In the genomic region with DNA sequence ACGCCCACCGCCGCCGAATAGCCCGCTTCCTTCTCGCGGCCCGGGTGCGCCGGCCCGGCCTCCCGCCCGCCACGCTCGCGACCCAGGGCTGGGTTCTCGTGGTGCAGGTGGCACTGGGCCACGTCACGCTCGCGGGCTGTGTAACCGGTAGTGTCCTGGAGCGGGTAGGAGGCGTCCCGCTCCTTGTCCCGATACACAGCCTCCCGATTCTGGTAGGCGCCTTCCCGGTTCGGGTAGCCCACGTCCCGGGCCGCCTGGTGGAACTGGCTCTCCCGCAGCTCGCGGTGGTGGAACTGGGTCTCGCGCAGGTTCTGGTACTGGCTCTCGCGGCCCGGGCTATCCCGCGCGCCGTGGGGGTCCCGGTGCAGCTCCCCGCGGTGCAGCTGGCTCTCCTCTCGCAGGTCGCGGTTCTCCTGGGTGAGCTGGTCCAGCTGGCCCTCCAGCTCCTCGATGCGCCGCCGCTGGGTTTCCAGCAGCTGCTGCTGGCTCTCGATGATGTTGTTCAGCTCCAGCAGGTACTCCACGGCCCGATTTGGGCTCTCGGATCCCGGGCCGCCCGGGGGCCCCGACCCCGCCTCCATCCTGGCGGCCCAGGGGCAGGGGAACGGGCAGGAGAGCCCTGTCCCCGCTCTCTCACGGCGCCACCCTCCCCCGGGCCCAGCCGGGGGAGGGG, we compare ENCODE assay signal across 8 cellular contexts. TPM values are rescaled to one million over a fixed set of nuclear protein-coding genes. Genes with fewer than 3 reads are reported as not detected.
DNase-seq lines count a peak whose midpoint lies in the region; ATAC-seq, FAIRE-seq and TF ChIP-seq lines count a peak whose summit lies in the region.

No MANE protein-coding gene starts in this region.

- peaks cover 15 to 19% of the 10 kb centered on the region in 2 experiments for H3K27me3 ChIP-seq in GM12878 (replicated peaks in 1 of 2; ENCODE audit: control insufficient read depth in 2 of 2, insufficient read depth in 2 of 2, low read length in 1 of 2)
- no peaks in the 10 kb centered on the region for H3K27me3 ChIP-seq in tibial artery

- no peak for FAIRE-seq in GM12878 (lab: Jason Lieb, UNC)

- H3K9ac ChIP-seq in GM12878 (ENCODE audit: control insufficient read depth, insufficient read depth, low read length) = no peak overlapping the region

- TF ChIP-seq EP300 in GM12878 (IDR thresholded peaks at IDR 0.05; ENCODE audit: borderline replicate concordance in 1 of 2, control insufficient read depth in 1 of 2, low read depth in 2 of 2, low read length in 2 of 2) = no peak

- intact Hi-C loops in GM12878 (cut with micrococcal nuclease; ENCODE audit: unreplicated experiment) = no loop called here
- intact Hi-C loops in tibial artery (cut with DNase I; ENCODE audit: low total_unique reads) = no loop called here

- TF ChIP-seq RAD21 in GM12878 (IDR thresholded peaks at IDR 0.05; ENCODE audit: insufficient read depth, low read depth, low read length) = no peak

- no peak for ATAC-seq in GM12878
- peak; percentile 51 for ATAC-seq in left lobe of liver

- H3K4me2 ChIP-seq in GM12878 (ENCODE audit: control insufficient read depth, insufficient read depth) = peak overlapping the region; percentile 22; the same call in 1 of the 2 replicates

- H3K36me3 ChIP-seq in GM12878 (ENCODE audit: control insufficient read depth in 2 of 2, insufficient read depth in 2 of 2, low read length in 1 of 2) (no peaks in the 10 kb centered on the region), tibial artery (no peaks in the 10 kb centered on the region)

- BruUV-seq in GM12878 (replicated peaks; lab: Mats Ljungman, UMichigan) = no TSS peak

- WGBS in GM12878 (ENCODE audit: insufficient coverage, insufficient replicate concordance, low lambda C conversion rate, missing lambda C conversion rate) = 9% methylated on average over 40 of the region's 71 CpGs

- no peak for TF ChIP-seq POLR2A in GM12878 (IDR thresholded peaks at IDR 0.05; ENCODE audit: low read depth, low read length)

- H3K4me3 ChIP-seq in GM12878 (no peak overlapping the region), tibial artery (peak overlapping the region; percentile 55 to 71)

- H3K27ac ChIP-seq in GM12878 (ENCODE audit: control insufficient read depth, insufficient read depth) (no peak overlapping the region), tibial artery (no peak overlapping the region)

- no peaks in the 10 kb centered on the region; the same call in 2 of the 3 replicates for H3K9me3 ChIP-seq in GM12878 (replicated peaks; ENCODE audit: control insufficient read depth, insufficient read depth, low read length)
- no peaks in the 10 kb centered on the region for H3K9me3 ChIP-seq in tibial artery

- TF ChIP-seq CTCF in GM12878 (IDR thresholded peaks at IDR 0.05 in 2 of 3, conservative IDR thresholded peaks at IDR 0.05 in 1 of 3; ENCODE audit: control insufficient read depth in 2 of 3, extremely low read depth in 1 of 3, insufficient read depth in 1 of 3, low read depth in 3 of 3, low read length in 3 of 3) (no peak), tibial artery (IDR thresholded peaks at IDR 0.05) (no peak)

- POLR2A ChIA-PET in GM12878 (lab: Charles Lee) (no interaction called here), HEK293T (lab: Yijun Ruan, JAX) (interaction anchor here (1.0 kb wide), 2 partner anchors 95 to 121 kb away, joined by 3 read pairs; no protein-coding TSS in a partner anchor)

- in situ Hi-C loops in GM12878 (cut with MboI) = no loop called here

- DNase-seq in activated effector memory CD4-positive, alpha-beta T cell treated with anti-CD3 and anti-CD28 coated beads, Interleukin-2, amount 50 U/mL, for 16 hours = peak; percentile 64
- DNase-seq in activated effector memory CD4-positive, alpha-beta T cell treated with Interleukin-2 at 50 U/mL for 16 hours = no peak
- DNase-seq in GM12878 (ENCODE audit: low read depth, low spot score) = no peak
- no peak for DNase-seq in left lobe of liver (ENCODE audit: low spot score)
- DNase-seq in tibial artery = no peak
- no peak for DNase-seq in cerebellar cortex (ENCODE audit: low spot score)
- no peak for DNase-seq in HEK293T (ENCODE audit: extremely low spot score)
- no peak for DNase-seq in HuH-7.5 (ENCODE audit: low spot score)

- RAD21 ChIA-PET in GM12878 (lab: Charles Lee; ENCODE audit: unreplicated experiment) = interaction anchor here (0.9 to 1.0 kb wide), 2 partner anchors 115 to 160 kb away, joined by 3 read pairs; no protein-coding TSS in a partner anchor

- no peaks in the 10 kb centered on the region for H4K20me1 ChIP-seq in GM12878 (ENCODE audit: control insufficient read depth, insufficient read depth)

- H2AFZ ChIP-seq in GM12878 (ENCODE audit: control insufficient read depth, low read depth, low read length) = no peak overlapping the region

- H3K79me2 ChIP-seq in GM12878 (ENCODE audit: control insufficient read depth, insufficient read depth, low read length) = no peaks in the 10 kb centered on the region

- CTCF ChIA-PET in GM12878 (lab: Yijun Ruan, JAX) = no interaction called here
- CTCF ChIA-PET in HEK293T (lab: Yijun Ruan, JAX) = interaction anchor here (2.6 to 4.6 kb wide), 3 partner anchors 9 to 161 kb away, joined by 9 to 24 read pairs (median 16); no protein-coding TSS in a partner anchor

- SMC1A ChIA-PET in GM12878 (lab: Charles Lee; ENCODE audit: uncharacterized antibody, unreplicated experiment) = interaction anchor here (1.5 kb wide), 1 partner anchor 35 kb away, joined by 3 read pairs; no protein-coding TSS in a partner anchor

- H3K4me1 ChIP-seq in GM12878 (ENCODE audit: control insufficient read depth, insufficient read depth, low read length) (no peaks in the 10 kb centered on the region), tibial artery (peaks cover 0 to 30% (median 12%) of the 10 kb centered on the region in 4 donors)

TF ChIP-seq in GM12878, 131 proteins besides CTCF, POLR2A, EP300 and RAD21:
- TF ChIP-seq TCF7 (IDR thresholded peaks at IDR 0.05; ENCODE audit: borderline replicate concordance) = no peak
- TF ChIP-seq ASH2L (IDR thresholded peaks at IDR 0.05; ENCODE audit: borderline replicate concordance, low read depth) = no peak
- no peak for TF ChIP-seq POLR2AphosphoS5 (IDR thresholded peaks at IDR 0.05; ENCODE audit: low read length)
- peak; percentile 30 for TF ChIP-seq SUZ12 (IDR thresholded peaks at IDR 0.05; ENCODE audit: unreplicated experiment)
- TF ChIP-seq SP1 (IDR thresholded peaks at IDR 0.05; ENCODE audit: low read depth, low read length) = no peak
TF ChIP-seq in GM12878: peak in this region for 1.

TF ChIP-seq in HEK293T, 16 proteins besides CTCF, POLR2A, EP300 and RAD21:
- TF ChIP-seq PKNOX1 (IDR thresholded peaks at IDR 0.05) (no peak), FOXK2 (IDR thresholded peaks at IDR 0.05) (no peak), BHLHE40 (IDR thresholded peaks at IDR 0.05; ENCODE audit: borderline replicate concordance) (no peak), NFRKB (IDR thresholded peaks at IDR 0.05) (no peak), TARDBP (IDR thresholded peaks at IDR 0.05) (no peak), ZNF384 (IDR thresholded peaks at IDR 0.05) (no peak), SUZ12 (IDR thresholded peaks at IDR 0.05) (no peak), FOXA1 (IDR thresholded peaks at IDR 0.05) (no peak), ELF4 (IDR thresholded peaks at IDR 0.05) (no peak), ARNT (IDR thresholded peaks at IDR 0.05) (no peak), HDGF (IDR thresholded peaks at IDR 0.05; ENCODE audit: borderline replicate concordance) (no peak), LEF1 (IDR thresholded peaks at IDR 0.05; ENCODE audit: borderline replicate concordance) (no peak), CTBP1 (IDR thresholded peaks at IDR 0.05; ENCODE audit: borderline replicate concordance) (no peak), FOXM1 (IDR thresholded peaks at IDR 0.05; ENCODE audit: borderline replicate concordance) (no peak), SP1 (IDR thresholded peaks at IDR 0.05) (no peak), L3MBTL2 (conservative IDR thresholded peaks at IDR 0.05) (no peak)
TF ChIP-seq in HEK293T: peak in this region for 0.

RNA-seq across cellular contexts. Expression of gene IQSEC2, which starts 39.3 kb away (rescaled TPM):
- 0.61 and 0.98 TPM in 2 replicates for total RNA-seq in GM12878 (2013; cell fraction: nucleolus; rRNA removed)
- total RNA-seq in GM12878 (2014; rRNA removed) (not detected in 2 replicates), GM12878 (2014; rRNA removed; fragmentation: Illumina TruSeq; extraction: Trizol) (not detected in 2 replicates), GM12878 (2021) (0.08 and 0.23 TPM in 2 replicates), left lobe of liver (2.5 TPM)
- polyA plus RNA-seq in GM12878 (2011; ENCODE audit: low read depth) = not detected
- polyA plus RNA-seq in GM12878 (2011; rRNA removed) (0.04 TPM in 1 of 2 replicates, not detected in the other), GM12878 (2014; fragmentation: Illumina TruSeq; extraction: Trizol) (0.07 TPM in 1 of 2 replicates, not detected in the other), GM12878 (2014; fragmentation: Nextera tagmentation; extraction: Ambion mirVana) (under 1 TPM; 0.04 to 0.11 TPM), GM12878 (2014; rRNA removed) (0.01 and 0.22 TPM in 2 replicates), GM12878 (2016; fragmentation: Nextera tagmentation; extraction: Ambion mirVana) (under 1 TPM in 1 of 2 experiments, not detected in 1; 0.04 TPM)
- polyA plus RNA-seq in GM12878 (2011; cell fraction: cytosol; rRNA removed) = 0.05 and 0.07 TPM in 2 replicates
- 0.20 and 0.27 TPM in 2 replicates for polyA plus RNA-seq in GM12878 (2011; cell fraction: nucleus; rRNA removed)
- polyA plus RNA-seq in GM12878 (2012) = 0.13 and 0.18 TPM in 2 replicates
- polyA minus RNA-seq in GM12878 (2011; rRNA and poly(A)+ RNA removed) = not detected in 2 replicates
- polyA minus RNA-seq in GM12878 (2011; cell fraction: cytosol; rRNA and poly(A)+ RNA removed) = not detected in 2 replicates
- polyA minus RNA-seq in GM12878 (2011; cell fraction: nucleus; rRNA and poly(A)+ RNA removed) = 0.36 TPM in 1 of 2 replicates, not detected in the other
